In genomic region chr5:141199359-141200235, GRCh38 we compare ENCODE assay signal across 1 cellular context.
TF ChIP-seq lines count a peak whose summit lies in the region.

Gene PCDHB11, plus strand, starts transcription at chr5:141199627. Its CDS starts 148 bp downstream, at chr5:141199775.

TF ChIP-seq in endothelial cell of umbilical vein, 7 proteins besides CTCF, POLR2A, EP300 and RAD21 (continued from another document):
- TF ChIP-seq FOS (IDR thresholded peaks at IDR 0.05; ENCODE audit: borderline replicate concordance, insufficient read depth, low read length) (no peak), MYC (IDR thresholded peaks at IDR 0.05; ENCODE audit: low read depth, low read length) (no peak), POLR2AphosphoS5 (IDR thresholded peaks at IDR 0.05; ENCODE audit: insufficient read depth, low read depth, low read length) (no peak), EZH2 (IDR thresholded peaks at IDR 0.05; ENCODE audit: borderline replicate concordance, low read depth, low read length, severe bottlenecking) (no peak)
